In the genomic region with DNA sequence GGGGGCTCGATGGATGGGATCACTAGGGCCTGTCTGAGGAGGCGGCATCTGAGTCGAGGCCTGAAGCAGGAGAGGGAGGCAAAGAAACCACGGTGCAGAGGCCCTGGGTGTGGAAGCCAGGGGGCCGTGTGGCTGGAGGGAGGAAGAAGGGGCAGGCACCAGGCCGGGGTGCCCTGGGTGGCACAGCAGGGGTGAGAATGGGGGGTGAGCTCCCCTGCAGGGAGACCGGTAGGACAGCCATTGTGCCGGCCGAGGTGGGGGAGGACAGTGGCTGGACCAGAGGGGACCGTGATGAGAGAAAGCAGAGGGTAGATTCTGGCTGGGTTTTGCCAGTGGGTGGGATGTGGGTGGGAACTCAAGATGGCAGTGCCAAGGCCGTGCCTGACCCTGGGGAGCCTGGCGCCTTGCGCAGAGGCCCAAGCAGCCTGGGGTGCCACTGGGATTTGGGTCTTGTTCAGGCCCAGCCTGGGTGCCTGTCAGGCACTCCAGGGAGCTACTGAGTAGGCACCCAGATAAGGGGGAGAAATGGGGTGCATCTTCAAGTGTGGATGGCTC, we compare ENCODE assay signal across 16 cellular contexts. TPM values are rescaled to one million over a fixed set of nuclear protein-coding genes. Genes with fewer than 3 reads are reported as not detected.
DNase-seq lines count a peak whose midpoint lies in the region; ATAC-seq, FAIRE-seq and TF ChIP-seq lines count a peak whose summit lies in the region.
"Had no signal": no experiment of that assay in that cellular context is flagged by ENCODE, and none has a peak within 500 bp of the region (broad histone marks: within the 10 kb centered on the region; RNA-seq: fewer than 3 reads in every experiment).

No MANE protein-coding gene starts in this region.

- H4K20me1 ChIP-seq in astrocyte (ENCODE audit: insufficient read depth, low read length) = no peaks in the 10 kb centered on the region
- no peaks in the 10 kb centered on the region for H4K20me1 ChIP-seq in neural progenitor cell (ENCODE audit: low read depth)

- H3K27ac ChIP-seq in breast epithelium (peak overlapping the region; percentile 87 to 94), astrocyte (ENCODE audit: low read depth, low read length) (no peak overlapping the region), neural progenitor cell (no peak overlapping the region)
- H3K27ac ChIP-seq: SJSA1 had no signal

- H3K9ac ChIP-seq in astrocyte (ENCODE audit: low read length) (no peak overlapping the region), neural progenitor cell (no peak overlapping the region)

- H2AFZ ChIP-seq in astrocyte (ENCODE audit: low read depth, low read length) = no peak overlapping the region
- no peak overlapping the region for H2AFZ ChIP-seq in neural progenitor cell (replicated peaks)

- TF ChIP-seq POLR2A in breast epithelium (IDR thresholded peaks at IDR 0.05) = no peak

- H3K27ac Mint-ChIP-seq in MCF 10A (ENCODE audit: low read depth, unreplicated experiment) = no peak overlapping the region
- H3K27ac Mint-ChIP-seq in astrocyte (ENCODE audit: unreplicated experiment) = no peak overlapping the region
- peak overlapping the region; percentile 62 for H3K27ac Mint-ChIP-seq in neural progenitor cell

- H3K4me1 ChIP-seq in breast epithelium = peaks cover 22 to 33% of the 10 kb centered on the region in 2 donors
- H3K4me1 ChIP-seq in astrocyte (ENCODE audit: insufficient read depth, low read length) = peaks cover 23% of the 10 kb centered on the region
- no peaks in the 10 kb centered on the region for H3K4me1 ChIP-seq in neural progenitor cell

- CTCF ChIA-PET in MCF 10A (lab: Yijun Ruan, JAX) = interaction anchor here (1.0 kb wide), 1 partner anchor 484 kb away, joined by 4 read pairs; no protein-coding TSS in a partner anchor

- no peaks in the 10 kb centered on the region for H3F3A ChIP-seq in neural progenitor cell (ENCODE audit: low read depth)

- POLR2A ChIA-PET in MCF 10A (lab: Yijun Ruan, JAX) = interaction anchor here (1.3 kb wide), 1 partner anchor 7 kb away, joined by 6 read pairs; no protein-coding TSS in a partner anchor

- no peaks in the 10 kb centered on the region for H3K36me3 Mint-ChIP-seq in MCF 10A (ENCODE audit: insufficient read depth, unreplicated experiment)
- peaks cover 15% of the 10 kb centered on the region for H3K36me3 Mint-ChIP-seq in astrocyte (ENCODE audit: low read depth, unreplicated experiment)
- H3K36me3 Mint-ChIP-seq in neural progenitor cell = no peaks in the 10 kb centered on the region

- H3K79me2 ChIP-seq in astrocyte (ENCODE audit: insufficient read depth, low read length) (no peaks in the 10 kb centered on the region), neural progenitor cell (ENCODE audit: low read depth) (no peaks in the 10 kb centered on the region)

- H3K4me3 Mint-ChIP-seq in MCF 10A (ENCODE audit: unreplicated experiment) (no peak overlapping the region), astrocyte (ENCODE audit: unreplicated experiment) (peak overlapping the region; percentile 8), neural progenitor cell (no peak overlapping the region)

- FAIRE-seq in astrocyte (lab: Jason Lieb, UNC) = no peak
- FAIRE-seq: GM12892, K562 had no signal

- H3K9me3 Mint-ChIP-seq in MCF 10A (ENCODE audit: unreplicated experiment) (no peaks in the 10 kb centered on the region), astrocyte (ENCODE audit: unreplicated experiment) (peaks cover 5% of the 10 kb centered on the region), neural progenitor cell (peaks cover 4% of the 10 kb centered on the region)

- H3K36me3 ChIP-seq in breast epithelium (no peaks in the 10 kb centered on the region), astrocyte (ENCODE audit: insufficient read depth, low read length) (no peaks in the 10 kb centered on the region), neural progenitor cell (no peaks in the 10 kb centered on the region)

- ATAC-seq in HG02798 (IDR thresholded peaks at IDR 0.05; ENCODE audit: poor library complexity, unreplicated experiment) = no peak
- ATAC-seq in GM19328 (IDR thresholded peaks at IDR 0.05; ENCODE audit: unreplicated experiment) = no peak
- no peak for ATAC-seq in HG03039 (IDR thresholded peaks at IDR 0.05; ENCODE audit: unreplicated experiment)
- ATAC-seq: K562 had no signal

- no peak for DNase-seq in breast epithelium (ENCODE audit: low spot score in 2 of 2)
- DNase-seq in MCF 10A (ENCODE audit: unreplicated experiment) = no peak
- no peak for DNase-seq in astrocyte (ENCODE audit: low read depth)
- DNase-seq in neural progenitor cell (ENCODE audit: low spot score) = no peak
- no peak for DNase-seq in activated CD8-positive, alpha-beta memory T cell treated with anti-CD3 and anti-CD28 coated beads for 24 hours
- DNase-seq: C1 segment of cervical spinal cord, GF-D8, MV-4-11, NCI-H1417, NCI-H187 treated with DMSO at 0.1 percent for 48 hours had no signal

- no peak for TF ChIP-seq CTCF in breast epithelium (IDR thresholded peaks at IDR 0.05)
- TF ChIP-seq CTCF in MCF 10A (IDR thresholded peaks at IDR 0.05; ENCODE audit: unreplicated experiment) = no peak
- TF ChIP-seq CTCF in astrocyte (IDR thresholded peaks at IDR 0.05; ENCODE audit: insufficient read depth, low read depth, low read length) = no peak
- no peak for TF ChIP-seq CTCF in neural progenitor cell (IDR thresholded peaks at IDR 0.05)

- H3K4me1 Mint-ChIP-seq in MCF 10A (ENCODE audit: insufficient read depth, unreplicated experiment) (peaks cover 28% of the 10 kb centered on the region), astrocyte (ENCODE audit: low read depth, unreplicated experiment) (peaks cover 8% of the 10 kb centered on the region), neural progenitor cell (peaks cover 9% of the 10 kb centered on the region)

- no TSS peak for BruUV-seq in MCF 10A (replicated peaks; lab: Mats Ljungman, UMichigan)

- intact Hi-C loops in breast epithelium (cut with DNase I; ENCODE audit: low total_unique reads) (no loop called here), MCF 10A (cut with micrococcal nuclease) (no loop called here)

- H3K4me3 ChIP-seq in breast epithelium = no peak overlapping the region
- no peak overlapping the region for H3K4me3 ChIP-seq in astrocyte (ENCODE audit: insufficient read depth, low read depth, low read length)
- no peak overlapping the region for H3K4me3 ChIP-seq in neural progenitor cell
- H3K4me3 ChIP-seq: K562, SJSA1 had no signal

- H3K27me3 ChIP-seq in breast epithelium = no peaks in the 10 kb centered on the region
- peaks cover 3% of the 10 kb centered on the region for H3K27me3 ChIP-seq in astrocyte (ENCODE audit: insufficient read depth, low read length)
- no peaks in the 10 kb centered on the region for H3K27me3 ChIP-seq in neural progenitor cell
- H3K27me3 ChIP-seq: SJSA1 had no signal

- no peaks in the 10 kb centered on the region for H3K9me3 ChIP-seq in breast epithelium
- H3K9me3 ChIP-seq in astrocyte (ENCODE audit: insufficient read depth, low read depth, low read length) = no peaks in the 10 kb centered on the region
- no peaks in the 10 kb centered on the region for H3K9me3 ChIP-seq in neural progenitor cell (ENCODE audit: low read depth)

- H3K27me3 Mint-ChIP-seq in MCF 10A (ENCODE audit: insufficient read depth, unreplicated experiment) = no peaks in the 10 kb centered on the region
- H3K27me3 Mint-ChIP-seq in astrocyte (ENCODE audit: low read depth, unreplicated experiment) = no peaks in the 10 kb centered on the region
- H3K27me3 Mint-ChIP-seq in neural progenitor cell (ENCODE audit: insufficient read depth, low read depth) = peaks cover 6% of the 10 kb centered on the region

- H3K4me2 ChIP-seq in astrocyte (ENCODE audit: low read length) (no peak overlapping the region), neural progenitor cell (no peak overlapping the region)

RNA-seq across cellular contexts. Expression of a gene that starts 18.7 kb away (rescaled TPM):
- total RNA-seq in breast epithelium = 1 to 10 TPM in 2 of 3 donors, not detected in 1; 2.0 to 2.3 TPM
- 118 and 135 TPM in 2 replicates for total RNA-seq in MCF 10A (2022)
- total RNA-seq in astrocyte = 78.8 and 80.8 TPM in 2 replicates
- not detected in 2 replicates for total RNA-seq in neural progenitor cell (ENCODE audit: low replicate concordance)

RNA-seq across cellular contexts. Expression of a gene that starts 24.9 kb away (rescaled TPM):
- total RNA-seq in breast epithelium = 100 to 1,000 TPM in 1 of 3 donors, 10 to 100 TPM in 2; 48.2 to 136 (median 88.8) TPM
- total RNA-seq in MCF 10A (2022) = 5.7 and 6.9 TPM in 2 replicates
- 3.8 and 7.5 TPM in 2 replicates for total RNA-seq in astrocyte
- total RNA-seq in neural progenitor cell (ENCODE audit: low replicate concordance) = 47.8 and 49.3 TPM in 2 replicates

Comparison
In these comparisons a context has a peak if more than half of its experiments do, and no peak if none do; other contexts are left out.
1. RNA of a gene that starts 18.7 kb away (total RNA-seq): 118 to 135 TPM in MCF 10A and 78.8 to 80.8 TPM in astrocyte; 2.0 to 2.3 TPM in breast epithelium and not detected in neural progenitor cell; every median in the first group is over 10 times any median in the second.
2. H3K27ac ChIP-seq: peak in breast epithelium (2 of 2); none in astrocyte (single experiment) and neural progenitor cell (single experiment).